ENCODE assay signal across 9 cellular contexts in genomic region chr1:158149175-158149574, GRCh38. TPM values are rescaled to one million over a fixed set of nuclear protein-coding genes. Genes with fewer than 3 reads are reported as not detected.
DNase-seq lines count a peak whose midpoint lies in the region; ATAC-seq, FAIRE-seq and TF ChIP-seq lines count a peak whose summit lies in the region.
"Had no signal": no experiment of that assay in that cellular context is flagged by ENCODE, and none has a peak within 500 bp of the region (broad histone marks: within the 10 kb centered on the region; RNA-seq: fewer than 3 reads in every experiment).

No MANE protein-coding gene starts in this region.

- ATAC-seq in activated CD4-positive, alpha-beta T cell treated with anti-CD3 and anti-CD28 coated beads for 36 hours = no peak
- ATAC-seq in GM12878 (no peak), HepG2 (no peak)

- TF ChIP-seq CTCF in GM12878 (IDR thresholded peaks at IDR 0.05 in 2 of 3, conservative IDR thresholded peaks at IDR 0.05 in 1 of 3; ENCODE audit: control insufficient read depth in 2 of 3, extremely low read depth in 1 of 3, insufficient read depth in 1 of 3, low read depth in 3 of 3, low read length in 3 of 3) = no peak
- no peak for TF ChIP-seq CTCF in HepG2 (CRISPR knock-in tag; IDR thresholded peaks at IDR 0.05)
- TF ChIP-seq CTCF in type B pancreatic cell (conservative IDR thresholded peaks at IDR 0.05) = no peak

- intact Hi-C loops in activated CD4-positive, alpha-beta T cell treated with anti-CD3 and anti-CD28 coated beads for 36 hours (cut with DNase I, micrococcal nuclease) = no loop called here
- intact Hi-C loops in GM12878 (cut with micrococcal nuclease; ENCODE audit: unreplicated experiment) (no loop called here), HepG2 (cut with micrococcal nuclease; ENCODE audit: unreplicated experiment) (no loop called here)

- TF ChIP-seq RAD21 in GM12878 (IDR thresholded peaks at IDR 0.05; ENCODE audit: insufficient read depth, low read depth, low read length) (no peak), HepG2 (CRISPR knock-in tag; IDR thresholded peaks at IDR 0.05) (no peak)

- RAD21 ChIA-PET in GM12878 (lab: Charles Lee; ENCODE audit: unreplicated experiment) = interaction anchor here (0.6 kb wide), 1 partner anchor 30 kb away, joined by 3 read pairs; no protein-coding TSS in a partner anchor

- no peaks in the 10 kb centered on the region for H3K79me2 ChIP-seq in GM12878 (ENCODE audit: control insufficient read depth, insufficient read depth, low read length)
- H3K79me2 ChIP-seq in HepG2 (ENCODE audit: insufficient read depth, low read length) = no peaks in the 10 kb centered on the region

- in situ Hi-C loops in GM12878 (cut with MboI) = no loop called here
- in situ Hi-C loops in HepG2 (cut with HindIII; ENCODE audit: extremely low pct_ligation_motif_present, low pct_unique_long_range_greater_than_20kb) = no loop called here

- peak overlapping the region; percentile 74 for H3K4me3 Mint-ChIP-seq in activated CD4-positive, alpha-beta T cell treated with anti-CD3 and anti-CD28 coated beads for 36 hours
- peak overlapping the region; percentile 88 for H3K4me3 Mint-ChIP-seq in type B pancreatic cell

- H3K27ac ChIP-seq in GM12878 (ENCODE audit: control insufficient read depth, insufficient read depth) = no peak overlapping the region
- no peak overlapping the region for H3K27ac ChIP-seq in HepG2 (ENCODE audit: extremely low read length, insufficient read depth, low read length)
- H3K27ac ChIP-seq: BLaER1 had no signal

- H3K9ac ChIP-seq in GM12878 (ENCODE audit: control insufficient read depth, insufficient read depth, low read length) (no peak overlapping the region), HepG2 (ENCODE audit: insufficient read depth, low read depth, low read length) (no peak overlapping the region)
- H3K9ac ChIP-seq: BLaER1 had no signal

- H3K4me3 ChIP-seq in GM12878 (peak overlapping the region; percentile 55; the same call in 1 of the 2 replicates), HepG2 (replicated peaks in 1 of 3; ENCODE audit: insufficient read depth in 1 of 3, low read depth in 2 of 3, low read length in 3 of 3) (no peak overlapping the region)
- H3K4me3 ChIP-seq: BLaER1 had no signal

- H3K4me2 ChIP-seq in GM12878 (ENCODE audit: control insufficient read depth, insufficient read depth) (peak overlapping the region; percentile 70), HepG2 (ENCODE audit: low read depth, low read length) (peak overlapping the region; percentile 56)

- SMC1A ChIA-PET in GM12878 (lab: Charles Lee; ENCODE audit: uncharacterized antibody, unreplicated experiment) = interaction anchor here (1.2 kb wide), 1 partner anchor 30 kb away, joined by 3 read pairs; no protein-coding TSS in a partner anchor

- H3K27me3 Mint-ChIP-seq in activated CD4-positive, alpha-beta T cell treated with anti-CD3 and anti-CD28 coated beads for 36 hours = peaks cover 3% of the 10 kb centered on the region
- H3K27me3 Mint-ChIP-seq in type B pancreatic cell = peaks cover 59% of the 10 kb centered on the region

- no peaks in the 10 kb centered on the region for H3K9me3 Mint-ChIP-seq in activated CD4-positive, alpha-beta T cell treated with anti-CD3 and anti-CD28 coated beads for 36 hours (ENCODE audit: low read depth)
- peaks cover 5% of the 10 kb centered on the region for H3K9me3 Mint-ChIP-seq in type B pancreatic cell

- WGBS in GM12878 (ENCODE audit: insufficient coverage, insufficient replicate concordance, low lambda C conversion rate, missing lambda C conversion rate) = 40% methylated on average over 8 of the region's 8 CpGs
- WGBS in HepG2 (ENCODE audit: low lambda C conversion rate) = 28% methylated on average over 8 of the region's 8 CpGs

- TF ChIP-seq POLR2A in GM12878 (IDR thresholded peaks at IDR 0.05; ENCODE audit: low read depth, low read length) (no peak), HepG2 (IDR thresholded peaks at IDR 0.05; ENCODE audit: insufficient read depth in 1 of 2, low read depth in 2 of 2, low read length in 2 of 2) (no peak)

- H3K36me3 Mint-ChIP-seq in activated CD4-positive, alpha-beta T cell treated with anti-CD3 and anti-CD28 coated beads for 36 hours (ENCODE audit: low read depth) = no peaks in the 10 kb centered on the region
- H3K36me3 Mint-ChIP-seq in type B pancreatic cell = no peaks in the 10 kb centered on the region

- H3K4me1 ChIP-seq in GM12878 (ENCODE audit: control insufficient read depth, insufficient read depth, low read length) (peaks cover 11% of the 10 kb centered on the region), HepG2 (ENCODE audit: insufficient read depth, low read length) (no peaks in the 10 kb centered on the region)

- H3K27me3 ChIP-seq in GM12878 (replicated peaks in 1 of 2; ENCODE audit: control insufficient read depth in 2 of 2, insufficient read depth in 2 of 2, low read length in 1 of 2) (no peaks in the 10 kb centered on the region), HepG2 (ENCODE audit: control insufficient read depth in 1 of 2, insufficient read depth in 2 of 2, low read length in 2 of 2) (no peaks in the 10 kb centered on the region; a peak in 1 of 5 replicates)
- H3K27me3 ChIP-seq: BLaER1 had no signal

- FAIRE-seq in GM12878 (lab: Jason Lieb, UNC) = no peak
- FAIRE-seq in HepG2 (lab: Jason Lieb, UNC) = no peak

- H2AFZ ChIP-seq in GM12878 (ENCODE audit: control insufficient read depth, low read depth, low read length) = peak overlapping the region; percentile 54
- H2AFZ ChIP-seq in HepG2 (ENCODE audit: low read length) = no peak overlapping the region

- TF ChIP-seq EP300 in GM12878 (IDR thresholded peaks at IDR 0.05; ENCODE audit: borderline replicate concordance in 1 of 2, control insufficient read depth in 1 of 2, low read depth in 2 of 2, low read length in 2 of 2) (no peak), HepG2 (IDR thresholded peaks at IDR 0.05; ENCODE audit: low read depth in 2 of 2, low read length in 2 of 2) (no peak), HepG2 (CRISPR knock-in tag; IDR thresholded peaks at IDR 0.05; ENCODE audit: borderline replicate concordance) (no peak)

- H3K36me3 ChIP-seq in GM12878 (ENCODE audit: control insufficient read depth in 2 of 2, insufficient read depth in 2 of 2, low read length in 1 of 2) (no peaks in the 10 kb centered on the region), HepG2 (replicated peaks in 1 of 2; ENCODE audit: control insufficient read depth in 1 of 2, insufficient read depth in 2 of 2, low read length in 2 of 2) (no peaks in the 10 kb centered on the region)
- H3K36me3 ChIP-seq: BLaER1 had no signal

- POLR2A ChIA-PET in activated CD4-positive, alpha-beta T cell treated with anti-CD3 and anti-CD28 coated beads for 36 hours (lab: Charles Lee) = no interaction called here
- POLR2A ChIA-PET in GM12878 (lab: Charles Lee) (no interaction called here), HepG2 (lab: Yijun Ruan, JAX) (no interaction called here)

- no peak for DNase-seq in activated CD4-positive, alpha-beta T cell treated with anti-CD3 and anti-CD28 coated beads for 36 hours
- DNase-seq in activated CD4-positive, alpha-beta T cell treated with anti-CD3 and anti-CD28 coated beads for 4 hours = no peak
- no peak for DNase-seq in GM12878 (ENCODE audit: low read depth, low spot score)
- DNase-seq in HepG2 (ENCODE audit: low spot score) = no peak
- DNase-seq in type B pancreatic cell (ENCODE audit: extremely low spot score, unreplicated experiment) = no peak
- no peak for DNase-seq in NCI-H2081 treated with DMSO at 0.1 percent for 48 hours (lab: John Stamatoyannopoulos, UW)
- DNase-seq in GM19238 (ENCODE audit: insufficient read length, low spot score) = no peak
- no peak for DNase-seq in NCI-H2196 treated with DMSO at 0.1 percent for 48 hours (lab: John Stamatoyannopoulos, UW; ENCODE audit: unreplicated experiment)

- peaks cover 29% of the 10 kb centered on the region for H3K4me1 Mint-ChIP-seq in activated CD4-positive, alpha-beta T cell treated with anti-CD3 and anti-CD28 coated beads for 36 hours
- H3K4me1 Mint-ChIP-seq in type B pancreatic cell (ENCODE audit: unreplicated experiment) = peaks cover 13% of the 10 kb centered on the region

- no peaks in the 10 kb centered on the region; the same call in 2 of the 3 replicates for H3K9me3 ChIP-seq in GM12878 (replicated peaks; ENCODE audit: control insufficient read depth, insufficient read depth, low read length)
- H3K9me3 ChIP-seq in HepG2 (ENCODE audit: low read length) = no peaks in the 10 kb centered on the region
- H3K9me3 ChIP-seq: BLaER1 had no signal

- CTCF ChIA-PET in activated CD4-positive, alpha-beta T cell treated with anti-CD3 and anti-CD28 coated beads for 36 hours (lab: Charles Lee) = interaction anchor here (1.0 to 1.3 kb wide), 3 partner anchors 24 to 55 kb away, joined by 3 to 7 read pairs (median 3); no protein-coding TSS in a partner anchor
- CTCF ChIA-PET in GM12878 (lab: Yijun Ruan, JAX) = interaction anchor here (1.6 kb wide), 1 partner anchor 24 kb away, joined by 6 read pairs; no protein-coding TSS in a partner anchor
- CTCF ChIA-PET in HepG2 (lab: Yijun Ruan, JAX; ENCODE audit: low intra/inter-chr PET ratio, low total read pairs) = no interaction called here

- H3K27ac Mint-ChIP-seq in activated CD4-positive, alpha-beta T cell treated with anti-CD3 and anti-CD28 coated beads for 36 hours = peak overlapping the region; percentile 88
- H3K27ac Mint-ChIP-seq in type B pancreatic cell = no peak overlapping the region

- no TSS peak for BruUV-seq in GM12878 (replicated peaks; lab: Mats Ljungman, UMichigan)
- no TSS peak for BruUV-seq in HepG2 (replicated peaks; lab: Mats Ljungman, UMichigan)

- no peaks in the 10 kb centered on the region for H4K20me1 ChIP-seq in GM12878 (ENCODE audit: control insufficient read depth, insufficient read depth)
- no peaks in the 10 kb centered on the region for H4K20me1 ChIP-seq in HepG2 (ENCODE audit: insufficient read depth, low read length)
- H4K20me1 ChIP-seq: BLaER1 had no signal

RNA-seq across cellular contexts. Expression of gene CD1D, which starts 31.5 kb away (rescaled TPM):
- under 1 TPM in 1 of 2 experiments, not detected in 1; 0.07 TPM for total RNA-seq in activated CD4-positive, alpha-beta T cell treated with anti-CD3 and anti-CD28 coated beads for 36 hours
- total RNA-seq in GM12878 (2013; cell fraction: nucleolus; rRNA removed) = 4.4 and 5.2 TPM in 2 replicates
- total RNA-seq in GM12878 (2014; rRNA removed) = 0.87 and 0.90 TPM in 2 replicates
- 0.60 and 0.81 TPM in 2 replicates for total RNA-seq in GM12878 (2014; rRNA removed; fragmentation: Illumina TruSeq; extraction: Trizol)
- total RNA-seq in GM12878 (2021) = 0.72 and 1.4 TPM in 2 replicates
- polyA plus RNA-seq in GM12878 (2011; ENCODE audit: low read depth) = 1.9 TPM
- polyA plus RNA-seq in GM12878 (2011; rRNA removed) = 0.06 and 0.26 TPM in 2 replicates
- polyA plus RNA-seq in GM12878 (2011; cell fraction: cytosol; rRNA removed) = 0.07 and 0.15 TPM in 2 replicates
- polyA plus RNA-seq in GM12878 (2011; cell fraction: nucleus; rRNA removed) = 0.21 and 0.42 TPM in 2 replicates
- polyA plus RNA-seq in GM12878 (2012) = 2.3 TPM in 1 of 2 replicates, not detected in the other
- polyA plus RNA-seq in GM12878 (2014; fragmentation: Illumina TruSeq; extraction: Trizol) = 0.44 and 0.65 TPM in 2 replicates
- polyA plus RNA-seq in GM12878 (2014; fragmentation: Nextera tagmentation; extraction: Ambion mirVana) = under 1 TPM; 0.21 to 0.31 TPM
- polyA plus RNA-seq in GM12878 (2014; rRNA removed) = 0.96 and 1.2 TPM in 2 replicates
- not detected for polyA plus RNA-seq in GM12878 (2016; fragmentation: Nextera tagmentation; extraction: Ambion mirVana)
- not detected in 2 replicates for polyA minus RNA-seq in GM12878 (2011; rRNA and poly(A)+ RNA removed)
- not detected in 2 replicates for polyA minus RNA-seq in GM12878 (2011; cell fraction: cytosol; rRNA and poly(A)+ RNA removed)
- 0.12 and 0.19 TPM in 2 replicates for polyA minus RNA-seq in GM12878 (2011; cell fraction: nucleus; rRNA and poly(A)+ RNA removed)
- not detected in 2 replicates for total RNA-seq in HepG2 (2016; rRNA removed; fragmentation: Illumina TruSeq; extraction: Trizol)
- not detected in 2 replicates for total RNA-seq in HepG2 (2016; cell fraction: cytosol; rRNA removed; fragmentation: Illumina TruSeq; extraction: Trizol; ENCODE audit: low read depth)
- total RNA-seq in HepG2 (2016; cell fraction: insoluble cytoplasmic fraction; rRNA removed; fragmentation: Illumina TruSeq; extraction: Trizol) = not detected in 2 replicates
- not detected in 2 replicates for total RNA-seq in HepG2 (2016; cell fraction: membrane; rRNA removed; fragmentation: Illumina TruSeq; extraction: Trizol)
- total RNA-seq in HepG2 (2016; cell fraction: nucleus; rRNA removed; fragmentation: Illumina TruSeq; extraction: Trizol) = not detected in 2 replicates
- polyA plus RNA-seq in HepG2 (2011; rRNA removed) = not detected in 2 replicates
- polyA plus RNA-seq in HepG2 (2011; cell fraction: cytosol; rRNA removed) = not detected in 2 replicates
- polyA plus RNA-seq in HepG2 (2011; cell fraction: nucleus; rRNA removed) = not detected in 2 replicates
- not detected in 2 replicates for polyA plus RNA-seq in HepG2 (2012)
- polyA plus RNA-seq in HepG2 (2016; cell fraction: cytosol; fragmentation: Illumina TruSeq; extraction: Trizol; ENCODE audit: low read depth) = not detected in 2 replicates
- not detected in 2 replicates for polyA plus RNA-seq in HepG2 (2016; cell fraction: insoluble cytoplasmic fraction; fragmentation: Illumina TruSeq; extraction: Trizol; ENCODE audit: low read depth)
- polyA plus RNA-seq in HepG2 (2016; cell fraction: membrane; fragmentation: Illumina TruSeq; extraction: Trizol; ENCODE audit: low read depth) = not detected in 2 replicates
- polyA plus RNA-seq in HepG2 (2016; cell fraction: nucleus; fragmentation: Illumina TruSeq; extraction: Trizol; ENCODE audit: insufficient read depth, low read depth) = not detected in 2 replicates
- not detected in 2 replicates for polyA minus RNA-seq in HepG2 (2011; rRNA and poly(A)+ RNA removed; ENCODE audit: low replicate concordance)
- polyA minus RNA-seq in HepG2 (2011; cell fraction: cytosol; rRNA and poly(A)+ RNA removed) = not detected in 2 replicates
- polyA minus RNA-seq in HepG2 (2011; cell fraction: nucleus; rRNA and poly(A)+ RNA removed) = not detected in 2 replicates
- total RNA-seq in type B pancreatic cell (ENCODE audit: low replicate concordance) = 0.24 and 0.29 TPM in 2 replicates
